8 cellular contexts compared by ENCODE assay signal in the genomic region with DNA sequence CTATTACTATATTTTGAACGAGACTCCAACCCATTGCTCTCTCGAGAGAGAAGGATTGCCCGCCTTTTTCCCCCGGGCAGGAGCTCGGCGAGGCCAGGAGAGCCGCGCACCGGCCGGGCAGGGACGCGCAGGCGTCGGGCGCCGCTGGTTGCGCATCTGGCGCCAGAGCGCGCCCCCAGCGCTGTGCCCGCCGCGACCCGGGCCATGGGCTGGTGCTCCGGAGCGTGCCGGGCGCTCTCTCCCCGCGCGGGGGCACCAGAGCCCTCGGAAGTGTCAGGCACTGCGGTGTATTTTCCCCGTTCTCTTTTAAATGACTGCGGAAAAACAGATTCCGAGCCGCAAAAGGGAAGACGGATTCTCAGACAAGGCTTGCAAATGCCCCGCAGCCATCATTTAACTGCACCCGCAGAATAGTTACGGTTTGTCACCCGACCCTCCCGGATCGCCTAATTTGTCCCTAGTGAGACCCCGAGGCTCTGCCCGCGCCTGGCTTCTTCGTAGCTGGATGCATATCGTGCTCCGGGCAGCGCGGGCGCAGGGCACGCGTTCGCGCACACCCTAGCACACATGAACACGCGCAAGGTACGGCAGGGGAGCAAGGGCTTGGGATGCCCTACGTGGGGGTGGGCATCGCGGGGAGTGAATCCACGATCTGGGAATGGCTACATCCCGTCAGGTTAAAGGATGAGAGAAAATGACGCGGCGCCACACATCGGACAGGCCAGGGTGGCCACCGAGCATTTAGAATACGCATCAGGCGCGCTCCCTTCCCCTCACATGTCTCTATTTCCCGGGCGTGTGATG. TPM values are rescaled to one million over a fixed set of nuclear protein-coding genes. Genes with fewer than 3 reads are reported as not detected.
DNase-seq lines count a peak whose midpoint lies in the region; ATAC-seq, FAIRE-seq and TF ChIP-seq lines count a peak whose summit lies in the region.

No MANE protein-coding gene starts in this region.

- TF ChIP-seq POLR2A in HepG2 (IDR thresholded peaks at IDR 0.05; ENCODE audit: insufficient read depth in 1 of 2, low read depth in 2 of 2, low read length in 2 of 2) = no peak

- peak; percentile 61 for ATAC-seq in GM21526 (IDR thresholded peaks at IDR 0.05; ENCODE audit: low FRiP score, unreplicated experiment)
- no peak for ATAC-seq in T-cell (replicated peaks in 1 of 4)
- ATAC-seq in HepG2 = peak; percentile 94

- no peaks in the 10 kb centered on the region for H3K4me1 ChIP-seq in HepG2 (ENCODE audit: insufficient read depth, low read length)

- no TSS peak for BruUV-seq in HepG2 (replicated peaks; lab: Mats Ljungman, UMichigan)

- no peak overlapping the region for H3K9ac ChIP-seq in HepG2 (ENCODE audit: insufficient read depth, low read depth, low read length)

- peak; percentile 55 to 91 (median 75) for TF ChIP-seq CTCF in dorsolateral prefrontal cortex (IDR thresholded peaks at IDR 0.05 in 54 of 56, conservative IDR thresholded peaks at IDR 0.05 in 2 of 56; ENCODE audit: low read depth in 1 of 56, partially characterized antibody in 56 of 56)
- TF ChIP-seq CTCF in HepG2 (CRISPR knock-in tag; IDR thresholded peaks at IDR 0.05) = peak; percentile 32; the same call in 1 of the 2 replicates

- POLR2A ChIA-PET in T-cell (lab: Charles Lee) (interaction anchor here in 1 of 2 donors (1.2 kb wide), 1 partner anchor 14 kb away, joined by 3 read pairs; no protein-coding TSS in a partner anchor), HepG2 (lab: Yijun Ruan, JAX) (no interaction called here)

- H3K27me3 ChIP-seq in dorsolateral prefrontal cortex = no peaks in the 10 kb centered on the region
- peaks cover 0 to 32% of the 10 kb centered on the region in 2 experiments; a peak in 2 of 5 replicates for H3K27me3 ChIP-seq in HepG2 (ENCODE audit: control insufficient read depth in 1 of 2, insufficient read depth in 2 of 2, low read length in 2 of 2)

- H4K20me1 ChIP-seq in HepG2 (ENCODE audit: insufficient read depth, low read length) = no peaks in the 10 kb centered on the region

- intact Hi-C loops in dorsolateral prefrontal cortex (cut with DNase I) = loop anchor here (1.0 to 10.0 kb wide), 9 partner anchors 274 to 1074 kb away; a partner anchor contains a TSS
- intact Hi-C loops in HepG2 (cut with micrococcal nuclease; ENCODE audit: unreplicated experiment) = no loop called here

- peaks cover 47 to 52% of the 10 kb centered on the region in 2 donors for H3K27me3 Mint-ChIP-seq in T-cell

- peak overlapping the region; percentile 65 to 90 (median 81) for H3K4me3 ChIP-seq in dorsolateral prefrontal cortex
- no peak overlapping the region for H3K4me3 ChIP-seq in HepG2 (replicated peaks in 1 of 3; ENCODE audit: insufficient read depth in 1 of 3, low read depth in 2 of 3, low read length in 3 of 3)

- H3K36me3 Mint-ChIP-seq in T-cell = no peaks in the 10 kb centered on the region

- H3K9me3 Mint-ChIP-seq in T-cell = peaks cover 0 to 3% (median 0%) of the 10 kb centered on the region in 3 donors

- no peak for TF ChIP-seq EP300 in HepG2 (IDR thresholded peaks at IDR 0.05; ENCODE audit: low read depth in 2 of 2, low read length in 2 of 2)
- no peak for TF ChIP-seq EP300 in HepG2 (CRISPR knock-in tag; IDR thresholded peaks at IDR 0.05; ENCODE audit: borderline replicate concordance)

- no peaks in the 10 kb centered on the region for H3K79me2 ChIP-seq in HepG2 (ENCODE audit: insufficient read depth, low read length)

- no peak overlapping the region for H2AFZ ChIP-seq in HepG2 (ENCODE audit: low read length)

- FAIRE-seq in HepG2 (lab: Jason Lieb, UNC) (no peak), RCC 7860 (lab: Jason Lieb, UNC) (no peak)

- H3K4me3 Mint-ChIP-seq in T-cell = peak overlapping the region; percentile 11 to 68 (median 50)

- H3K4me1 Mint-ChIP-seq in T-cell = peaks cover 6 to 23% (median 23%) of the 10 kb centered on the region in 3 donors

- no peak overlapping the region; the same call in 1 of the 2 replicates for H3K4me2 ChIP-seq in HepG2 (ENCODE audit: low read depth, low read length)

- CTCF ChIA-PET in T-cell (lab: Charles Lee) = no interaction called here
- CTCF ChIA-PET in HepG2 (lab: Yijun Ruan, JAX; ENCODE audit: low intra/inter-chr PET ratio, low total read pairs) = no interaction called here

- 59% methylated on average over 38 of the region's 76 CpGs for WGBS in HepG2 (ENCODE audit: low lambda C conversion rate)

- H3K9me3 ChIP-seq in HepG2 (ENCODE audit: low read length) = no peaks in the 10 kb centered on the region

- H3K27ac ChIP-seq in dorsolateral prefrontal cortex (peak overlapping the region; percentile 82 to 99 (median 97)), HepG2 (ENCODE audit: extremely low read length, insufficient read depth, low read length) (no peak overlapping the region)

- no peak for TF ChIP-seq RAD21 in HepG2 (CRISPR knock-in tag; IDR thresholded peaks at IDR 0.05)

- DNase-seq in Daoy (ENCODE audit: low read depth) (peak; percentile 92), KBM-7 (peak; percentile 58), T-cell (peak in 1 of 34 experiments; percentile 2), dorsolateral prefrontal cortex (peak; percentile 74 to 90 (median 86)), HepG2 (ENCODE audit: low spot score) (no peak), RCC 7860 (ENCODE audit: low spot score) (no peak)
- peak; percentile 35 to 36 for DNase-seq in stimulated activated CD4-positive, alpha-beta T cell treated with anti-CD3 and anti-CD28 coated beads, Interleukin-4, amount 100 ng/mL, for 48 hours (ENCODE audit: low read depth in 2 of 2)

- H3K36me3 ChIP-seq in HepG2 (replicated peaks in 1 of 2; ENCODE audit: control insufficient read depth in 1 of 2, insufficient read depth in 2 of 2, low read length in 2 of 2) = no peaks in the 10 kb centered on the region

- in situ Hi-C loops in KBM-7 (cut with MboI; ENCODE audit: low pct_unique_long_range_greater_than_20kb, low sequenced_read_pairs) = no loop called here
- in situ Hi-C loops in HepG2 (cut with HindIII; ENCODE audit: extremely low pct_ligation_motif_present, low pct_unique_long_range_greater_than_20kb) = no loop called here

- H3K27ac Mint-ChIP-seq in T-cell = no peak overlapping the region

TF ChIP-seq in HepG2, 621 proteins besides CTCF, POLR2A, EP300 and RAD21 (continues in another document):
- no peak for TF ChIP-seq ELF1 (CRISPR knock-in tag; IDR thresholded peaks at IDR 0.05)
- TF ChIP-seq ZNF776 (CRISPR knock-in tag; IDR thresholded peaks at IDR 0.05) = no peak
- TF ChIP-seq, protein P1, sequence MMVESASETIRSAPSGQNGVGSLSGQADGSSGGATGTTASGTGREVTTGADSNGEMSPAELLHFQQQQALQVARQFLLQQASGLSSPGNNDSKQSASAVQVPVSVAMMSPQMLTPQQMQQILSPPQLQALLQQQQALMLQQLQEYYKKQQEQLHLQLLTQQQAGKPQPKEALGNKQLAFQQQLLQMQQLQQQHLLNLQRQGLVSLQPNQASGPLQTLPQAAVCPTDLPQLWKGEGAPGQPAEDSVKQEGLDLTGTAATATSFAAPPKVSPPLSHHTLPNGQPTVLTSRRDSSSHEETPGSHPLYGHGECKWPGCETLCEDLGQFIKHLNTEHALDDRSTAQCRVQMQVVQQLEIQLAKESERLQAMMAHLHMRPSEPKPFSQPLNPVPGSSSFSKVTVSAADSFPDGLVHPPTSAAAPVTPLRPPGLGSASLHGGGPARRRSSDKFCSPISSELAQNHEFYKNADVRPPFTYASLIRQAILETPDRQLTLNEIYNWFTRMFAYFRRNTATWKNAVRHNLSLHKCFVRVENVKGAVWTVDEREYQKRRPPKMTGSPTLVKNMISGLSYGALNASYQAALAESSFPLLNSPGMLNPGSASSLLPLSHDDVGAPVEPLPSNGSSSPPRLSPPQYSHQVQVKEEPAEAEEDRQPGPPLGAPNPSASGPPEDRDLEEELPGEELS (CRISPR knock-in tag; IDR thresholded peaks at IDR 0.05) = no peak
- TF ChIP-seq, protein P2, sequence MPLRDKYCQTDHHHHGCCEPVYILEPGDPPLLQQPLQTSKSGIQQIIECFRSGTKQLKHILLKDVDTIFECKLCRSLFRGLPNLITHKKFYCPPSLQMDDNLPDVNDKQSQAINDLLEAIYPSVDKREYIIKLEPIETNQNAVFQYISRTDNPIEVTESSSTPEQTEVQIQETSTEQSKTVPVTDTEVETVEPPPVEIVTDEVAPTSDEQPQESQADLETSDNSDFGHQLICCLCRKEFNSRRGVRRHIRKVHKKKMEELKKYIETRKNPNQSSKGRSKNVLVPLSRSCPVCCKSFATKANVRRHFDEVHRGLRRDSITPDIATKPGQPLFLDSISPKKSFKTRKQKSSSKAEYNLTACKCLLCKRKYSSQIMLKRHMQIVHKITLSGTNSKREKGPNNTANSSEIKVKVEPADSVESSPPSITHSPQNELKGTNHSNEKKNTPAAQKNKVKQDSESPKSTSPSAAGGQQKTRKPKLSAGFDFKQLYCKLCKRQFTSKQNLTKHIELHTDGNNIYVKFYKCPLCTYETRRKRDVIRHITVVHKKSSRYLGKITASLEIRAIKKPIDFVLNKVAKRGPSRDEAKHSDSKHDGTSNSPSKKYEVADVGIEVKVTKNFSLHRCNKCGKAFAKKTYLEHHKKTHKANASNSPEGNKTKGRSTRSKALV (CRISPR knock-in tag; IDR thresholded peaks at IDR 0.05) = 0 out of 2 replicates have a peak, but pooled peaks have one; percentile 40

RNA-seq across cellular contexts. Expression of a gene that starts 1.1 kb away (rescaled TPM):
- total RNA-seq in Daoy (2014; rRNA removed; shearing (Covaris generic)) = 0.29 and 0.54 TPM in 2 replicates
- under 1 TPM in 4 of 5 donors, not detected in 1; 0.05 to 0.39 (median 0.12) TPM for total RNA-seq in T-cell
- total RNA-seq in dorsolateral prefrontal cortex = 100 to 1,000 TPM; 245 to 827 (median 463) TPM
- total RNA-seq in HepG2 (2016; rRNA removed; fragmentation: Illumina TruSeq; extraction: Trizol) = not detected in 2 replicates
- total RNA-seq in HepG2 (2016; cell fraction: cytosol; rRNA removed; fragmentation: Illumina TruSeq; extraction: Trizol; ENCODE audit: low read depth) = not detected in 2 replicates
- not detected in 2 replicates for total RNA-seq in HepG2 (2016; cell fraction: insoluble cytoplasmic fraction; rRNA removed; fragmentation: Illumina TruSeq; extraction: Trizol)
- not detected in 2 replicates for total RNA-seq in HepG2 (2016; cell fraction: membrane; rRNA removed; fragmentation: Illumina TruSeq; extraction: Trizol)
- not detected in 2 replicates for total RNA-seq in HepG2 (2016; cell fraction: nucleus; rRNA removed; fragmentation: Illumina TruSeq; extraction: Trizol)
- not detected in 2 replicates for polyA plus RNA-seq in HepG2 (2011; rRNA removed)
- polyA plus RNA-seq in HepG2 (2011; cell fraction: cytosol; rRNA removed) = not detected in 2 replicates
- not detected in 2 replicates for polyA plus RNA-seq in HepG2 (2011; cell fraction: nucleus; rRNA removed)
- not detected in 2 replicates for polyA plus RNA-seq in HepG2 (2012)
- polyA plus RNA-seq in HepG2 (2016; cell fraction: cytosol; fragmentation: Illumina TruSeq; extraction: Trizol; ENCODE audit: low read depth) = not detected in 2 replicates
- polyA plus RNA-seq in HepG2 (2016; cell fraction: insoluble cytoplasmic fraction; fragmentation: Illumina TruSeq; extraction: Trizol; ENCODE audit: low read depth) = not detected in 2 replicates
- not detected in 2 replicates for polyA plus RNA-seq in HepG2 (2016; cell fraction: membrane; fragmentation: Illumina TruSeq; extraction: Trizol; ENCODE audit: low read depth)
- polyA plus RNA-seq in HepG2 (2016; cell fraction: nucleus; fragmentation: Illumina TruSeq; extraction: Trizol; ENCODE audit: insufficient read depth, low read depth) = not detected in 2 replicates
- polyA minus RNA-seq in HepG2 (2011; rRNA and poly(A)+ RNA removed; ENCODE audit: low replicate concordance) = not detected in 2 replicates
- not detected in 2 replicates for polyA minus RNA-seq in HepG2 (2011; cell fraction: cytosol; rRNA and poly(A)+ RNA removed)
- polyA minus RNA-seq in HepG2 (2011; cell fraction: nucleus; rRNA and poly(A)+ RNA removed) = not detected in 2 replicates

Comparison
In these comparisons a context has a peak if more than half of its experiments do, and no peak if none do; other contexts are left out.
1. DNase-seq: peak in Daoy (single experiment), KBM-7 (single experiment), dorsolateral prefrontal cortex (10 of 10) and stimulated activated CD4-positive, alpha-beta T cell treated with anti-CD3 and anti-CD28 coated beads, Interleukin-4, amount 100 ng/mL, for 48 hours (2 of 2); none in HepG2 (single experiment) and RCC 7860 (single experiment).
2. ATAC-seq: peak in GM21526 (single experiment) and HepG2 (single experiment); none in T-cell (0 of 4).
3. H3K4me3 ChIP-seq: peak in dorsolateral prefrontal cortex (59 of 59); none in HepG2 (0 of 3).
4. RNA of a gene that starts 1.1 kb away (total RNA-seq): 245 to 827 TPM in dorsolateral prefrontal cortex; 0.29 to 0.54 TPM in Daoy, 0.05 to 0.39 TPM in T-cell and not detected in HepG2; every median in the first group is over 100 times any median in the second.